Comparison of ENCODE assay signal across 1 cellular context in genomic region chr5:35483797-35484196, GRCh38.
TF ChIP-seq lines count a peak whose summit lies in the region.

No MANE protein-coding gene starts in this region.

TF ChIP-seq in H1, 55 proteins besides CTCF, POLR2A, EP300 and RAD21:
- TF ChIP-seq MAFK (IDR thresholded peaks at IDR 0.05; ENCODE audit: low read depth, low read length), result no peak
- TF ChIP-seq JUND (IDR thresholded peaks at IDR 0.05; ENCODE audit: low read length), result no peak
- TF ChIP-seq E2F6 (IDR thresholded peaks at IDR 0.05), result no peak
- no peak for TF ChIP-seq GTF2F1 (IDR thresholded peaks at IDR 0.05; ENCODE audit: borderline replicate concordance, low read depth, low read length)
- TF ChIP-seq ATF3 (IDR thresholded peaks at IDR 0.05; ENCODE audit: insufficient read depth, low read depth, low read length), result no peak
- TF ChIP-seq TBP (IDR thresholded peaks at IDR 0.05; ENCODE audit: low read depth, low read length), result no peak
- no peak for TF ChIP-seq SIRT6 (IDR thresholded peaks at IDR 0.05; ENCODE audit: low read length)
- TF ChIP-seq CBX8 (IDR thresholded peaks at IDR 0.05; ENCODE audit: borderline replicate concordance, low read depth, low read length), result no peak
- TF ChIP-seq SAP30 (IDR thresholded peaks at IDR 0.05; ENCODE audit: insufficient read depth, insufficient replicate concordance, low read length), result no peak
- TF ChIP-seq SIN3A (conservative IDR thresholded peaks at IDR 0.05 in 1 of 2, IDR thresholded peaks at IDR 0.05 in 1 of 2; ENCODE audit: low read depth in 1 of 2, low read length in 2 of 2), result no peak
- TF ChIP-seq CEBPB (IDR thresholded peaks at IDR 0.05; ENCODE audit: low read depth, low read length), result no peak
- no peak for TF ChIP-seq ATF2 (IDR thresholded peaks at IDR 0.05; ENCODE audit: low read length)
- no peak for TF ChIP-seq RNF2 (IDR thresholded peaks at IDR 0.05; ENCODE audit: borderline replicate concordance, low read depth, low read length, missing control alignments, poor library complexity, severe bottlenecking)
- no peak for TF ChIP-seq HDAC2 (IDR thresholded peaks at IDR 0.05; ENCODE audit: borderline replicate concordance in 1 of 2, low read depth in 2 of 2, low read length in 2 of 2)
- no peak for TF ChIP-seq JUN (IDR thresholded peaks at IDR 0.05; ENCODE audit: low read depth, low read length)
- no peak for TF ChIP-seq RBBP5 (IDR thresholded peaks at IDR 0.05; ENCODE audit: borderline replicate concordance, low read depth, low read length)
- TF ChIP-seq SP1 (IDR thresholded peaks at IDR 0.05; ENCODE audit: low read depth, low read length), result no peak
- no peak for TF ChIP-seq POU5F1 (IDR thresholded peaks at IDR 0.05; ENCODE audit: low read depth, low read length)
- no peak for TF ChIP-seq SUZ12 (IDR thresholded peaks at IDR 0.05; ENCODE audit: low read length)
